8 cellular contexts compared by ENCODE assay signal in genomic region chr20:24027229-24027628, GRCh38. TPM values are rescaled to one million over a fixed set of nuclear protein-coding genes. Genes with fewer than 3 reads are reported as not detected.
DNase-seq lines count a peak whose midpoint lies in the region; ATAC-seq, FAIRE-seq and TF ChIP-seq lines count a peak whose summit lies in the region.

No MANE protein-coding gene starts in this region.

- intact Hi-C loops in kidney (cut with DNase I) = no loop called here

- H3K9me3 ChIP-seq in kidney (ENCODE audit: control insufficient read depth in 1 of 2, low read length in 2 of 2) = no peaks in the 10 kb centered on the region

- H3K36me3 ChIP-seq in kidney (ENCODE audit: control insufficient read depth in 1 of 2, insufficient read depth in 2 of 2, low read length in 2 of 2) = no peaks in the 10 kb centered on the region

- no peak overlapping the region for H3K27ac ChIP-seq in kidney (ENCODE audit: low read depth in 2 of 2, low read length in 2 of 2)

- FAIRE-seq in kidney (lab: Jason Lieb, UNC) = no peak

- H3K9ac ChIP-seq in kidney (ENCODE audit: low read length in 2 of 2) = no peak overlapping the region

- H3K4me1 ChIP-seq in kidney (ENCODE audit: control insufficient read depth in 1 of 2, insufficient read depth in 1 of 2, low read depth in 1 of 2, low read length in 2 of 2) = no peaks in the 10 kb centered on the region

- ATAC-seq in GM18867 (IDR thresholded peaks at IDR 0.05; ENCODE audit: unreplicated experiment) = peak; percentile 73

- no peak overlapping the region for H3K4me3 ChIP-seq in kidney (ENCODE audit: low read length in 2 of 2)

- no peak for TF ChIP-seq CTCF in kidney (IDR thresholded peaks at IDR 0.05; ENCODE audit: borderline replicate concordance, extremely low read depth, insufficient read depth)

- peak; percentile 9 for DNase-seq in NAMALWA (ENCODE audit: low spot score)
- DNase-seq in activated T-helper 1 cell treated with Interleukin-2 at 50 U/mL for 16 hours (ENCODE audit: low read depth) = peak; percentile 67
- DNase-seq in kidney = peak; percentile 83
- peak; percentile 44 to 49 for DNase-seq in stimulated activated CD8-positive, alpha-beta memory T cell treated with anti-CD3 and anti-CD28 coated beads, Interleukin-4, amount 100 ng/mL, for 1 hour (ENCODE audit: low read depth in 2 of 2, low spot score in 1 of 2)
- DNase-seq in iPS-NIHi11 (ENCODE audit: low spot score) = no peak
- no peak for DNase-seq in DMS53 (lab: John Stamatoyannopoulos, UW)
- DNase-seq in NCI-H1694 (lab: John Stamatoyannopoulos, UW) = no peak

RNA-seq across cellular contexts. Expression of gene GGTLC1, which starts 38.6 kb away (rescaled TPM):
- not detected for total RNA-seq in kidney
- polyA plus RNA-seq in kidney (ENCODE audit: insufficient read depth, low read depth, low replicate concordance) = not detected

Comparison
In these comparisons a context has a peak if more than half of its experiments do, and no peak if none do; other contexts are left out.
1. DNase-seq: peak in NAMALWA (single experiment), activated T-helper 1 cell treated with Interleukin-2 at 50 U/mL for 16 hours (single experiment), kidney (single experiment) and stimulated activated CD8-positive, alpha-beta memory T cell treated with anti-CD3 and anti-CD28 coated beads, Interleukin-4, amount 100 ng/mL, for 1 hour (2 of 2); none in iPS-NIHi11 (single experiment), DMS53 (single experiment) and NCI-H1694 (single experiment).